In the genomic region with DNA sequence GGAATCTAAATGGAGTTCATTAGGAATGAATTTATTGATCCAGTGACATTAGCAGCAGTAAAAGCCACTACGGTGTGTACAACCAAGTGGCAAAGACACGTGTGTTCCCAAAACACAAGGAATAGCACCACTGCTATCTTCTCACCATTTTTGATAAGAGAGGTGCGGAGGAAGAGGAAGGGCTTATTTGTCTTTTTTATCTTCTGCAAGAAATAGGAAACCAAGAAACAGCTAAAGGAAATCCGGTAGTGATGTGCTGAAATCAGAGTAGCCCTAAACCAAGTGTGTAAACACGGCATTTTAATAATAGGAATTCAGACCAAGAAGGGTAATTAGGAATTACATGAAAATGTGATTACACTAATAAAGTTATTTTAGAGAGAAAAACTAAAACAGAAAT, we compare ENCODE assay signal across 30 cellular contexts. TPM values are rescaled to one million over a fixed set of nuclear protein-coding genes. Genes with fewer than 3 reads are reported as not detected.
DNase-seq lines count a peak whose midpoint lies in the region; ATAC-seq, FAIRE-seq and TF ChIP-seq lines count a peak whose summit lies in the region.
"Had no signal": no experiment of that assay in that cellular context is flagged by ENCODE, and none has a peak within 500 bp of the region (broad histone marks: within the 10 kb centered on the region; RNA-seq: fewer than 3 reads in every experiment).

No MANE protein-coding gene starts in this region.

- WGBS in esophagus squamous epithelium, 2 donors = 44 to 58% methylated on average over 5 of the region's 5 CpGs

- peak overlapping the region; percentile 57 for H3K4me3 ChIP-seq in CD4-positive, CD25-positive, alpha-beta regulatory T cell (ENCODE audit: low read depth, low read length)
- no peak overlapping the region for H3K4me3 ChIP-seq in naive thymus-derived CD4-positive, alpha-beta T cell (ENCODE audit: low read length)
- no peak overlapping the region for H3K4me3 ChIP-seq in esophagus squamous epithelium
- H3K4me3 ChIP-seq: gastrocnemius medialis, sigmoid colon, stomach, tibial nerve had no signal

- intact Hi-C loops in naive thymus-derived CD4-positive, alpha-beta T cell (cut with micrococcal nuclease) = no loop called here
- intact Hi-C loops in esophagus squamous epithelium (cut with DNase I) = no loop called here

- H3K36me3 Mint-ChIP-seq in CD4-positive, CD25-positive, alpha-beta regulatory T cell = no peaks in the 10 kb centered on the region
- no peaks in the 10 kb centered on the region for H3K36me3 Mint-ChIP-seq in activated naive CD8-positive, alpha-beta T cell treated with anti-CD3 and anti-CD28 coated beads for 36 hours
- peaks cover 0 to 9% (median 0%) of the 10 kb centered on the region in 5 donors for H3K36me3 Mint-ChIP-seq in naive thymus-derived CD4-positive, alpha-beta T cell

- peak overlapping the region in 2 of 3 donors; percentile 0 to 16 for H3K27ac Mint-ChIP-seq in CD4-positive, CD25-positive, alpha-beta regulatory T cell
- H3K27ac Mint-ChIP-seq in activated naive CD8-positive, alpha-beta T cell treated with anti-CD3 and anti-CD28 coated beads for 36 hours = peak overlapping the region; percentile 10
- H3K27ac Mint-ChIP-seq in naive thymus-derived CD4-positive, alpha-beta T cell = peak overlapping the region in 8 of 9 donors; percentile 58 to 86 (median 74)

- peak in 1 of 3 donors; percentile 31 for DNase-seq in CD4-positive, CD25-positive, alpha-beta regulatory T cell
- no peak for DNase-seq in GM19239 (ENCODE audit: insufficient read length, low spot score)
- DNase-seq in activated naive CD8-positive, alpha-beta T cell treated with anti-CD3 and anti-CD28 coated beads for 36 hours = no peak
- peak in 3 of 9 donors; percentile 8 to 29 (median 12) for DNase-seq in naive thymus-derived CD4-positive, alpha-beta T cell
- DNase-seq in esophagus squamous epithelium (lab: John Stamatoyannopoulos, UW) = no peak
- no peak for DNase-seq in RKO (ENCODE audit: low spot score)
- DNase-seq: activated CD4-positive, CD25-positive, alpha-beta regulatory T cell treated with anti-CD3 and anti-CD28 coated beads, Interleukin-2, amount 50 U/mL, for 72 hours; brain microvascular endothelial cell; effector CD4-positive, alpha-beta T cell; gastrocnemius medialis; GDM1; hypothalamus; left ventricle myocardium superior; midbrain; MM.1S; NCI-H1436 treated with DMSO at 0.1 percent for 48 hours; NCI-H2107; NCI-H446 treated with DMSO at 0.1 percent for 48 hours; nephron progenitor cell; PC-3; posterior cingulate gyrus; SHP77; sigmoid colon; stimulated activated CD4-positive, alpha-beta T cell treated with anti-CD3 and anti-CD28 coated beads, Interleukin-15, amount 100 ng/mL, for 24 hours; stomach; SW 1271 had no signal

- peaks cover 13% of the 10 kb centered on the region for H3K4me1 ChIP-seq in CD4-positive, CD25-positive, alpha-beta regulatory T cell (ENCODE audit: control insufficient read depth, insufficient read depth, low read length, poor library complexity, severe bottlenecking)
- peaks cover 0 to 16% of the 10 kb centered on the region in 2 donors for H3K4me1 ChIP-seq in naive thymus-derived CD4-positive, alpha-beta T cell (ENCODE audit: control insufficient read depth in 2 of 2, insufficient read depth in 2 of 2, low read length in 2 of 2)
- H3K4me1 ChIP-seq in esophagus squamous epithelium = no peaks in the 10 kb centered on the region
- H3K4me1 ChIP-seq: gastrocnemius medialis, sigmoid colon, stomach, tibial nerve had no signal

- CTCF ChIA-PET in naive thymus-derived CD4-positive, alpha-beta T cell (lab: Charles Lee) = no interaction called here

- no peaks in the 10 kb centered on the region for H3K9me3 ChIP-seq in CD4-positive, CD25-positive, alpha-beta regulatory T cell (ENCODE audit: control insufficient read depth in 2 of 2, low read length in 2 of 2)
- H3K9me3 ChIP-seq in naive thymus-derived CD4-positive, alpha-beta T cell (ENCODE audit: control insufficient read depth in 2 of 3, low read length in 3 of 3) = no peaks in the 10 kb centered on the region
- H3K9me3 ChIP-seq in esophagus squamous epithelium = no peaks in the 10 kb centered on the region
- H3K9me3 ChIP-seq: gastrocnemius medialis, sigmoid colon, stomach, tibial nerve had no signal

- H3K27me3 Mint-ChIP-seq in CD4-positive, CD25-positive, alpha-beta regulatory T cell = peaks cover 24% of the 10 kb centered on the region
- H3K27me3 Mint-ChIP-seq in activated naive CD8-positive, alpha-beta T cell treated with anti-CD3 and anti-CD28 coated beads for 36 hours = peaks cover 3% of the 10 kb centered on the region
- H3K27me3 Mint-ChIP-seq in naive thymus-derived CD4-positive, alpha-beta T cell = peaks cover 0 to 32% (median 5%) of the 10 kb centered on the region in 5 donors

- peaks cover 8 to 22% (median 10%) of the 10 kb centered on the region in 4 donors for H3K4me1 Mint-ChIP-seq in CD4-positive, CD25-positive, alpha-beta regulatory T cell
- peaks cover 12% of the 10 kb centered on the region for H3K4me1 Mint-ChIP-seq in activated naive CD8-positive, alpha-beta T cell treated with anti-CD3 and anti-CD28 coated beads for 36 hours
- peaks cover 14 to 33% (median 28%) of the 10 kb centered on the region in 7 donors for H3K4me1 Mint-ChIP-seq in naive thymus-derived CD4-positive, alpha-beta T cell

- peaks cover 7% of the 10 kb centered on the region for H3K27me3 ChIP-seq in CD4-positive, CD25-positive, alpha-beta regulatory T cell (ENCODE audit: control insufficient read depth, insufficient read depth, low read length)
- H3K27me3 ChIP-seq in naive thymus-derived CD4-positive, alpha-beta T cell (ENCODE audit: control insufficient read depth in 2 of 2, insufficient read depth in 2 of 2, low read length in 2 of 2) = no peaks in the 10 kb centered on the region
- peaks cover 0 to 21% (median 0%) of the 10 kb centered on the region in 4 donors for H3K27me3 ChIP-seq in esophagus squamous epithelium

- no peaks in the 10 kb centered on the region for H3K36me3 ChIP-seq in CD4-positive, CD25-positive, alpha-beta regulatory T cell (ENCODE audit: control insufficient read depth, insufficient read depth, low read length)
- H3K36me3 ChIP-seq in naive thymus-derived CD4-positive, alpha-beta T cell (ENCODE audit: control insufficient read depth in 2 of 3, insufficient read depth in 3 of 3, low read length in 3 of 3) = no peaks in the 10 kb centered on the region
- H3K36me3 ChIP-seq in esophagus squamous epithelium = no peaks in the 10 kb centered on the region
- H3K36me3 ChIP-seq: brain microvascular endothelial cell, gastrocnemius medialis, sigmoid colon, stomach, tibial nerve had no signal

- no peak overlapping the region for H3K27ac ChIP-seq in CD4-positive, CD25-positive, alpha-beta regulatory T cell (ENCODE audit: insufficient read depth, low read length, poor library complexity, severe bottlenecking)
- no peak overlapping the region for H3K27ac ChIP-seq in naive thymus-derived CD4-positive, alpha-beta T cell (ENCODE audit: low read depth, low read length)
- H3K27ac ChIP-seq in esophagus squamous epithelium = no peak overlapping the region
- H3K27ac ChIP-seq: brain microvascular endothelial cell, gastrocnemius medialis, sigmoid colon, stomach, tibial nerve had no signal

- no peak for TF ChIP-seq CTCF in esophagus squamous epithelium (IDR thresholded peaks at IDR 0.05)

- peak; percentile 34 to 37 for ATAC-seq in CD4-positive, CD25-positive, alpha-beta regulatory T cell (ENCODE audit: low read depth in 2 of 2)
- peak; percentile 16 for ATAC-seq in naive thymus-derived CD4-positive, alpha-beta T cell
- no peak for ATAC-seq in GM21423 (IDR thresholded peaks at IDR 0.05; ENCODE audit: unreplicated experiment)
- ATAC-seq: gastrocnemius medialis, left ventricle myocardium superior, PC-3 had no signal

- POLR2A ChIA-PET in naive thymus-derived CD4-positive, alpha-beta T cell (lab: Charles Lee) = interaction anchor here (1.2 to 1.3 kb wide), 2 partner anchors 9 to 107 kb away, joined by 3 to 10 read pairs; a partner anchor contains a TSS

- peak; percentile 44 for FAIRE-seq in GM19239 (lab: Jason Lieb, UNC)
- FAIRE-seq: GM18507, islet of Langerhans had no signal

- peak overlapping the region; percentile 7 to 45 (median 22) for H3K4me3 Mint-ChIP-seq in CD4-positive, CD25-positive, alpha-beta regulatory T cell
- no peak overlapping the region for H3K4me3 Mint-ChIP-seq in activated naive CD8-positive, alpha-beta T cell treated with anti-CD3 and anti-CD28 coated beads for 36 hours
- peak overlapping the region; percentile 6 to 75 (median 67) for H3K4me3 Mint-ChIP-seq in naive thymus-derived CD4-positive, alpha-beta T cell
- H3K4me3 Mint-ChIP-seq: nephron progenitor cell had no signal

- TF ChIP-seq POLR2A in esophagus squamous epithelium (IDR thresholded peaks at IDR 0.05) = no peak

- peaks cover 0 to 2% (median 0%) of the 10 kb centered on the region in 7 donors for H3K9me3 Mint-ChIP-seq in CD4-positive, CD25-positive, alpha-beta regulatory T cell
- H3K9me3 Mint-ChIP-seq in activated naive CD8-positive, alpha-beta T cell treated with anti-CD3 and anti-CD28 coated beads for 36 hours = no peaks in the 10 kb centered on the region
- peaks cover 0 to 11% (median 0%) of the 10 kb centered on the region in 11 donors for H3K9me3 Mint-ChIP-seq in naive thymus-derived CD4-positive, alpha-beta T cell
- H3K9me3 Mint-ChIP-seq: nephron progenitor cell had no signal

RNA-seq across cellular contexts. Expression of a gene that starts 9.1 kb away (rescaled TPM):
- total RNA-seq in CD4-positive, CD25-positive, alpha-beta regulatory T cell = 14.0 TPM
- polyA plus RNA-seq in CD4-positive, CD25-positive, alpha-beta regulatory T cell = 10 to 100 TPM; 14.4 to 18.9 (median 15.1) TPM
- 1 to 10 TPM; 9.3 to 9.5 TPM for total RNA-seq in activated naive CD8-positive, alpha-beta T cell treated with anti-CD3 and anti-CD28 coated beads for 36 hours
- 10 to 100 TPM in 4 of 5 experiments, 1 to 10 TPM in 1; 9.5 to 22.7 (median 17.3) TPM for total RNA-seq in naive thymus-derived CD4-positive, alpha-beta T cell
- 10 to 100 TPM; 12.3 to 19.6 TPM for polyA plus RNA-seq in naive thymus-derived CD4-positive, alpha-beta T cell
- 10 to 100 TPM in 1 of 4 donors, 1 to 10 TPM in 3; 4.8 to 10.1 (median 9.2) TPM for total RNA-seq in esophagus squamous epithelium

Comparison
In these comparisons a context has a peak if more than half of its experiments do, and no peak if none do; other contexts are left out.
1. H3K27ac Mint-ChIP-seq: peak in every context shown above with its lines; median percentile 74 in naive thymus-derived CD4-positive, alpha-beta T cell; 10 in activated naive CD8-positive, alpha-beta T cell treated with anti-CD3 and anti-CD28 coated beads for 36 hours; 8 in CD4-positive, CD25-positive, alpha-beta regulatory T cell.